In the genomic region with DNA sequence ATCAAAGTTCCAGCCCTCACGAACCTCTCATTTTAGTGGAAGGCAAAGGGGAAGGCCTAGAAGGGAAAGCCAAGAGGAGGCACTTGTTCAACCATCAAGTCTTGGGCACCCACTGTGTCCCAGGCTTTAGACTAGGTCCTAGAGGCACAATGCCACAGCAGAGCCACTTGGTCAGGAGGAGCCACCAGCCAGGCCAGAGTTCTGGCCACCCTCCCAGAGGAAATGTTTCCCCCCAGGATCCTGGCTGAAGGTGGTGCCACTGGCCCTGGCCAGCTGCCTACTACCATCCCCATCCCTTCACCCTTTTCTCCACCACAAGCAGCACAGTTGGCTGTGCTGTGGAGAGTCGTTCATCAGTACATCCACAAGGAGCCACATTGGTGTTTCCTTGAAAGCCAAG, we compare ENCODE assay signal across 28 cellular contexts. TPM values are rescaled to one million over a fixed set of nuclear protein-coding genes. Genes with fewer than 3 reads are reported as not detected.
"Had no signal": no experiment of that assay in that cellular context is flagged by ENCODE, and none has a peak within 500 bp of the region (broad histone marks: within the 10 kb centered on the region; RNA-seq: fewer than 3 reads in every experiment).

No MANE protein-coding gene starts in this region.

- ATAC-seq: effector memory CD8-positive, alpha-beta T cell; esophagus mucosa; foreskin keratinocyte; gastrocnemius medialis; gastroesophageal sphincter; heart left ventricle; heart right ventricle had no signal

- H3K27me3 ChIP-seq: colonic mucosa, esophagus muscularis mucosa, esophagus squamous epithelium, foreskin keratinocyte, gastrocnemius medialis, gastroesophageal sphincter had no signal

- H3K9me3 ChIP-seq: colonic mucosa, esophagus muscularis mucosa, esophagus squamous epithelium, gastrocnemius medialis, gastroesophageal sphincter, heart left ventricle, heart right ventricle had no signal

- H3K4me3 ChIP-seq: colonic mucosa, coronary artery, dorsolateral prefrontal cortex, esophagus muscularis mucosa, esophagus squamous epithelium, gastrocnemius medialis, gastroesophageal sphincter, heart left ventricle, heart right ventricle had no signal

- H3K4me1 ChIP-seq: colonic mucosa, esophagus squamous epithelium, foreskin keratinocyte, gastrocnemius medialis, gastroesophageal sphincter had no signal

- H3K36me3 ChIP-seq: colonic mucosa, esophagus muscularis mucosa, esophagus squamous epithelium, gastrocnemius medialis, gastroesophageal sphincter, heart left ventricle, heart right ventricle had no signal

- DNase-seq: colonic mucosa; cortex of kidney; dermis blood vessel endothelial cell; dorsolateral prefrontal cortex; effector CD4-positive, alpha-beta T cell; effector CD8-positive, alpha-beta T cell; effector memory CD4-positive, alpha-beta T cell; effector memory CD8-positive, alpha-beta T cell; erythroblast; esophagus squamous epithelium; foreskin fibroblast; foreskin keratinocyte; foreskin melanocyte; gastrocnemius medialis; glutamatergic neuron; head of caudate nucleus; heart left ventricle; heart right ventricle had no signal

- H3K27ac ChIP-seq: colonic mucosa, coronary artery, dorsolateral prefrontal cortex, epithelial cell of prostate, esophagus muscularis mucosa, esophagus squamous epithelium, foreskin keratinocyte, gastrocnemius medialis, gastroesophageal sphincter, heart left ventricle, heart right ventricle had no signal

RNA-seq across cellular contexts. Expression of a gene that starts 34.3 kb away (rescaled TPM):
- total RNA-seq: dermis blood vessel endothelial cell, dermis microvascular lymphatic vessel endothelial cell, endothelial cell of umbilical vein, epithelial cell of proximal tubule, fibroblast of villous mesenchyme, foreskin keratinocyte, glomerular endothelial cell had no signal
- polyA plus RNA-seq: foreskin keratinocyte had no signal

RNA-seq across cellular contexts. Expression of a gene that starts 49.7 kb away (rescaled TPM):
- total RNA-seq: gastrocnemius medialis had no signal
